22 cellular contexts compared by ENCODE assay signal in the genomic region with DNA sequence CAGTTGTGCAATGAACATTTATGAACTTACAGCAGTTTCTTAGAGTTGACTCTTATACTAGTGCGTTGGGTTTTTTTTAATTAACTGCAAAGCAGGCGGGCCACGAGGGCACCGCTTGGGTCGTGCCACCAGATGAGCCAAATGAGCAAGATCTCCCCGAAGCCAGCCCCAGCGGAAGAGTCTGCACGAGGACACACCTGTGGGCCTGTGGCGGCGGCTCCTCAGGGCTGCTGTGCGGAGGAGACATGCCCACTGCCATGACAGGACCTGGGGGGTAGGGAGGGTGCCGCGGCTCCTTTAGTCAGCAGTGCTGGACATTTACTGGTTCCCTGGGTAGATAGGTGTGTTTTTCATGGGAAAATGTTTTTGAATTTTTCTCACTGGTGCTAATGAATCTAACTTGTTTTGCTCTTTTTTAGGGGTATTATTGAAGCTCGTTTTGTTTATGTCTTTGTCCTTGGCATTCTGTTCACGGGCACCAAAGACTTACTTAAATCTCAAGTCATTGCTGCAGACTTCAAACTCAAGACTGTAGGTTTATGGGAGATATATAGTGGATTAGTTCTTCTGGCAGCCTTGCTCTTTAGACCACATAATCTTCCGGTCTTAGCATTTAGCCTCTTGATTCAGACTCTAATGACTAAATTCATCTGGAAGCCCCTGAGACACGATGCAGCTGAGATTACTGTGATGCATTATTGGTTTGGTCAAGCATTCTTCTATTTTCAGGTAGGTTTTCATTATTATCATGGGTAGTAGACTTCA. TPM values are rescaled to one million over a fixed set of nuclear protein-coding genes. Genes with fewer than 3 reads are reported as not detected.
DNase-seq lines count a peak whose midpoint lies in the region; ATAC-seq, FAIRE-seq and TF ChIP-seq lines count a peak whose summit lies in the region.
"Had no signal": no experiment of that assay in that cellular context is flagged by ENCODE, and none has a peak within 500 bp of the region (broad histone marks: within the 10 kb centered on the region; RNA-seq: fewer than 3 reads in every experiment).

No MANE protein-coding gene starts in this region.

- TF ChIP-seq CTCF in MCF 10A (IDR thresholded peaks at IDR 0.05; ENCODE audit: unreplicated experiment) (no peak), breast epithelium (IDR thresholded peaks at IDR 0.05) (no peak), kidney (IDR thresholded peaks at IDR 0.05; ENCODE audit: borderline replicate concordance, extremely low read depth, insufficient read depth) (no peak), osteocyte (IDR thresholded peaks at IDR 0.05) (no peak)

- ATAC-seq in stimulated activated naive CD8-positive, alpha-beta T cell treated with anti-CD3 and anti-CD28 coated beads, Interleukin-15, amount 100 ng/mL, for 72 hours, result no peak
- ATAC-seq: A549, GM12878, HepG2 had no signal

- H3K36me3 Mint-ChIP-seq in MCF 10A (ENCODE audit: insufficient read depth, unreplicated experiment) (peaks cover 73% of the 10 kb centered on the region), osteocyte (ENCODE audit: unreplicated experiment) (peaks cover 51% of the 10 kb centered on the region)

- TF ChIP-seq POLR2A in breast epithelium (IDR thresholded peaks at IDR 0.05), result no peak

- H3K9me3 Mint-ChIP-seq in MCF 10A (ENCODE audit: unreplicated experiment) (no peaks in the 10 kb centered on the region), osteocyte (ENCODE audit: unreplicated experiment) (no peaks in the 10 kb centered on the region)
- peaks cover 6 to 9% of the 10 kb centered on the region in 2 donors for H3K9me3 Mint-ChIP-seq in stimulated activated naive CD8-positive, alpha-beta T cell treated with anti-CD3 and anti-CD28 coated beads, Interleukin-15, amount 100 ng/mL, for 72 hours
- H3K9me3 Mint-ChIP-seq: CD4-positive, alpha-beta T cell; H9 had no signal

- H3K27ac Mint-ChIP-seq in MCF 10A (ENCODE audit: low read depth, unreplicated experiment) (peak overlapping the region; percentile 59), osteocyte (ENCODE audit: unreplicated experiment) (no peak overlapping the region)
- H3K27ac Mint-ChIP-seq in stimulated activated naive CD8-positive, alpha-beta T cell treated with anti-CD3 and anti-CD28 coated beads, Interleukin-15, amount 100 ng/mL, for 72 hours, result peak overlapping the region in 1 of 2 donors; percentile 72
- H3K27ac Mint-ChIP-seq: CD4-positive, alpha-beta T cell; H9; IgD-negative memory B cell had no signal

- H3K27ac ChIP-seq in breast epithelium, result no peak overlapping the region
- no peak overlapping the region for H3K27ac ChIP-seq in kidney (ENCODE audit: low read depth in 2 of 2, low read length in 2 of 2)
- H3K27ac ChIP-seq: 22Rv1, A549, C4-2B had no signal

- H3K4me1 Mint-ChIP-seq in MCF 10A (ENCODE audit: insufficient read depth, unreplicated experiment) (no peaks in the 10 kb centered on the region), osteocyte (ENCODE audit: unreplicated experiment) (no peaks in the 10 kb centered on the region)
- H3K4me1 Mint-ChIP-seq in stimulated activated naive CD8-positive, alpha-beta T cell treated with anti-CD3 and anti-CD28 coated beads, Interleukin-15, amount 100 ng/mL, for 72 hours, result no peaks in the 10 kb centered on the region
- H3K4me1 Mint-ChIP-seq: IgD-negative memory B cell had no signal

- POLR2A ChIA-PET in MCF 10A (lab: Yijun Ruan, JAX), result interaction anchor here (1.2 to 1.3 kb wide), 2 partner anchors 9 to 31 kb away, joined by 3 to 5 read pairs; no protein-coding TSS in a partner anchor

- H3K9me3 ChIP-seq in breast epithelium (no peaks in the 10 kb centered on the region), kidney (ENCODE audit: control insufficient read depth in 1 of 2, low read length in 2 of 2) (no peaks in the 10 kb centered on the region)
- H3K9me3 ChIP-seq: Caco-2 had no signal

- FAIRE-seq in kidney (lab: Jason Lieb, UNC), result no peak
- FAIRE-seq: A549, GM12878, GM19239, H1, HepG2 had no signal

- H3K4me3 Mint-ChIP-seq in MCF 10A (ENCODE audit: unreplicated experiment), result no peak overlapping the region
- no peak overlapping the region for H3K4me3 Mint-ChIP-seq in osteocyte (ENCODE audit: unreplicated experiment)
- no peak overlapping the region for H3K4me3 Mint-ChIP-seq in stimulated activated naive CD8-positive, alpha-beta T cell treated with anti-CD3 and anti-CD28 coated beads, Interleukin-15, amount 100 ng/mL, for 72 hours
- H3K4me3 Mint-ChIP-seq: CD4-positive, alpha-beta T cell; H9; IgD-negative memory B cell had no signal

- H3K27me3 Mint-ChIP-seq in MCF 10A (ENCODE audit: insufficient read depth, unreplicated experiment) (no peaks in the 10 kb centered on the region), osteocyte (ENCODE audit: unreplicated experiment) (no peaks in the 10 kb centered on the region)
- no peaks in the 10 kb centered on the region for H3K27me3 Mint-ChIP-seq in stimulated activated naive CD8-positive, alpha-beta T cell treated with anti-CD3 and anti-CD28 coated beads, Interleukin-15, amount 100 ng/mL, for 72 hours
- H3K27me3 Mint-ChIP-seq: CD4-positive, alpha-beta T cell; IgD-negative memory B cell had no signal

- H3K4me3 ChIP-seq in breast epithelium, result no peak overlapping the region
- no peak overlapping the region for H3K4me3 ChIP-seq in kidney (ENCODE audit: low read length in 2 of 2)
- H3K4me3 ChIP-seq: A549, GM12878 had no signal

- no peaks in the 10 kb centered on the region for H3K4me1 ChIP-seq in breast epithelium
- H3K4me1 ChIP-seq in kidney (ENCODE audit: control insufficient read depth in 1 of 2, insufficient read depth in 1 of 2, low read depth in 1 of 2, low read length in 2 of 2), result no peaks in the 10 kb centered on the region
- H3K4me1 ChIP-seq: A549, Caco-2 had no signal

- BruUV-seq in MCF 10A (replicated peaks; lab: Mats Ljungman, UMichigan), result no TSS peak

- H3K9ac ChIP-seq in kidney (ENCODE audit: low read length in 2 of 2), result no peak overlapping the region

- no peaks in the 10 kb centered on the region for H3K27me3 ChIP-seq in breast epithelium

- CTCF ChIA-PET in MCF 10A (lab: Yijun Ruan, JAX), result interaction anchor here (0.6 kb wide), 1 partner anchor 41 kb away, joined by 4 read pairs; no protein-coding TSS in a partner anchor

- intact Hi-C loops in MCF 10A (cut with micrococcal nuclease), result no loop called here
- intact Hi-C loops in breast epithelium (cut with DNase I; ENCODE audit: low total_unique reads), result loop anchor here (5.0 kb wide), 1 partner anchor 1267 kb away; no protein-coding TSS in a partner anchor
- intact Hi-C loops in kidney (cut with DNase I), result no loop called here

- DNase-seq in MCF 10A (ENCODE audit: unreplicated experiment) (no peak), breast epithelium (ENCODE audit: low spot score in 2 of 2) (no peak), kidney (peak; percentile 57), osteocyte (ENCODE audit: extremely low spot score, unreplicated experiment) (peak; percentile 73), GDM1 (lab: John Stamatoyannopoulos, UW) (no peak), DMS79 treated with DMSO at 0.1 percent for 48 hours (lab: John Stamatoyannopoulos, UW) (no peak)
- DNase-seq in stimulated activated naive CD8-positive, alpha-beta T cell treated with anti-CD3 and anti-CD28 coated beads, Interleukin-15, amount 100 ng/mL, for 72 hours, result no peak
- DNase-seq: AML-193; Caco-2; CD4-positive, alpha-beta T cell; DMS153; DMS79; H9 had no signal

- H3K36me3 ChIP-seq in breast epithelium (no peaks in the 10 kb centered on the region), kidney (ENCODE audit: control insufficient read depth in 1 of 2, insufficient read depth in 2 of 2, low read length in 2 of 2) (peaks cover 16 to 21% of the 10 kb centered on the region in 2 donors)

RNA-seq across cellular contexts. Expression of gene PIGG, which starts 31.2 kb away (rescaled TPM):
- 74.5 and 85.7 TPM in 2 replicates for total RNA-seq in MCF 10A (2022)
- 10 to 100 TPM; 46.2 to 67.2 (median 64.0) TPM for total RNA-seq in breast epithelium
- 67.9 TPM for total RNA-seq in kidney
- polyA plus RNA-seq in kidney (ENCODE audit: insufficient read depth, low read depth, low replicate concordance), result 37.8 TPM
- total RNA-seq in osteocyte, result 66.6 and 68.0 TPM in 2 replicates

RNA-seq across cellular contexts. Expression of gene ZNF721, which starts 31.2 kb away (rescaled TPM):
- total RNA-seq in MCF 10A (2022), result 37.8 and 41.2 TPM in 2 replicates
- total RNA-seq in breast epithelium, result 10 to 100 TPM; 21.4 to 72.0 (median 47.2) TPM
- 33.3 TPM for total RNA-seq in kidney
- 9.2 TPM for polyA plus RNA-seq in kidney (ENCODE audit: insufficient read depth, low read depth, low replicate concordance)
- 23.7 and 26.3 TPM in 2 replicates for total RNA-seq in osteocyte

RNA-seq across cellular contexts. Expression of gene TMEM271, which starts 45.9 kb away (rescaled TPM):
- total RNA-seq in MCF 10A (2022), result not detected in 2 replicates
- not detected for total RNA-seq in breast epithelium
- total RNA-seq in kidney, result not detected
- polyA plus RNA-seq in kidney (ENCODE audit: insufficient read depth, low read depth, low replicate concordance), result not detected
- not detected in 2 replicates for total RNA-seq in osteocyte
- total RNA-seq: Caco-2; CD4-positive, alpha-beta T cell; GM12878; HepG2 had no signal
- polyA plus RNA-seq: A549, BJ, GM12878, HepG2, IgD-negative memory B cell had no signal

Comparison
In these comparisons a context has a peak if more than half of its experiments do, and no peak if none do; other contexts are left out.
1. DNase-seq: peak in kidney (single experiment) and osteocyte (single experiment); none in MCF 10A (single experiment), breast epithelium (0 of 2), GDM1 (single experiment), stimulated activated naive CD8-positive, alpha-beta T cell treated with anti-CD3 and anti-CD28 coated beads, Interleukin-15, amount 100 ng/mL, for 72 hours (0 of 2) and DMS79 treated with DMSO at 0.1 percent for 48 hours (single experiment).